In genomic region chr3:141094851-141095545, GRCh38 we compare ENCODE assay signal across 11 cellular contexts. TPM values are rescaled to one million over a fixed set of nuclear protein-coding genes. Genes with fewer than 3 reads are reported as not detected.
DNase-seq lines count a peak whose midpoint lies in the region; ATAC-seq, FAIRE-seq and TF ChIP-seq lines count a peak whose summit lies in the region.
"Had no signal": no experiment of that assay in that cellular context is flagged by ENCODE, and none has a peak within 500 bp of the region (broad histone marks: within the 10 kb centered on the region; RNA-seq: fewer than 3 reads in every experiment).

No MANE protein-coding gene starts in this region.

- DNase-seq in breast epithelium (ENCODE audit: low spot score in 2 of 2), result peak in 1 of 2 donors; percentile 27
- DNase-seq in mammary epithelial cell, result no peak
- no peak for DNase-seq in H1 (ENCODE audit: low read depth in 1 of 2, low spot score in 2 of 2)
- no peak for DNase-seq in NCI-H510A treated with DMSO at 0.1 percent for 48 hours (lab: John Stamatoyannopoulos, UW)
- DNase-seq in stimulated activated CD4-positive, alpha-beta T cell treated with anti-CD3 and anti-CD28 coated beads, Interleukin-4, amount 100 ng/mL, for 24 hours, result no peak
- no peak for DNase-seq in SHP77 (lab: John Stamatoyannopoulos, UW)

- H3K9me3 ChIP-seq in breast epithelium (no peaks in the 10 kb centered on the region), mammary epithelial cell (replicated peaks; ENCODE audit: insufficient read depth, low read length) (no peaks in the 10 kb centered on the region), H1 (ENCODE audit: insufficient read depth in 2 of 2, low read depth in 1 of 2, low read length in 1 of 2) (peaks cover 0 to 3% of the 10 kb centered on the region in 2 experiments; a peak in 2 of 4 replicates), mucosa of rectum (ENCODE audit: control insufficient read depth in 2 of 2, low read length in 2 of 2) (no peaks in the 10 kb centered on the region)
- H3K9me3 ChIP-seq: A549 had no signal

- no peak overlapping the region for H2BK15ac ChIP-seq in H1 (ENCODE audit: low read length)

- H4K91ac ChIP-seq in H1 (replicated peaks; ENCODE audit: insufficient read length, low read length), result no peak overlapping the region

- FAIRE-seq in H1 (lab: Jason Lieb, UNC), result no peak
- FAIRE-seq: A549, GM18507 had no signal

- H3K14ac ChIP-seq in H1 (ENCODE audit: insufficient read length), result no peak overlapping the region

- no peak overlapping the region for H3K9ac ChIP-seq in mammary epithelial cell (ENCODE audit: insufficient read depth, low read length)
- H3K9ac ChIP-seq in H1 (replicated peaks in 1 of 4; ENCODE audit: extremely low read depth in 1 of 4, low read depth in 3 of 4, low read length in 3 of 4), result no peak overlapping the region
- H3K9ac ChIP-seq in mucosa of rectum (ENCODE audit: low read depth in 1 of 2, low read length in 2 of 2), result no peak overlapping the region

- H2AFZ ChIP-seq in mammary epithelial cell (ENCODE audit: low read depth, low read length) (no peak overlapping the region), H1 (ENCODE audit: low read length) (no peak overlapping the region)

- no peak overlapping the region for H2AK5ac ChIP-seq in H1 (ENCODE audit: low read depth, low read length)

- H3K18ac ChIP-seq in H1 (ENCODE audit: extremely low read depth, low read length), result no peak overlapping the region

- no peak for ATAC-seq in HG02588 (IDR thresholded peaks at IDR 0.05; ENCODE audit: unreplicated experiment)
- ATAC-seq: A549 had no signal

- H3K23ac ChIP-seq in H1 (ENCODE audit: insufficient read length), result no peak overlapping the region

- H3K27me3 ChIP-seq in breast epithelium (no peaks in the 10 kb centered on the region), mammary epithelial cell (ENCODE audit: insufficient read depth, low read length) (peaks cover 2% of the 10 kb centered on the region), H1 (replicated peaks in 1 of 4; ENCODE audit: control insufficient read depth in 3 of 4, extremely low read depth in 1 of 4, insufficient read depth in 3 of 4, low read length in 3 of 4) (no peaks in the 10 kb centered on the region), mucosa of rectum (ENCODE audit: control insufficient read depth in 2 of 2, insufficient read depth in 2 of 2, low read length in 2 of 2) (peaks cover 0 to 2% of the 10 kb centered on the region in 2 donors)

- H3K56ac ChIP-seq in H1 (replicated peaks; ENCODE audit: insufficient read length, low read depth, low read length), result no peak overlapping the region

- no peak overlapping the region for H3K27ac ChIP-seq in breast epithelium
- H3K27ac ChIP-seq in mammary epithelial cell (ENCODE audit: insufficient read depth, low read depth, low read length), result no peak overlapping the region
- H3K27ac ChIP-seq in H1 (ENCODE audit: low read depth, low read length), result no peak overlapping the region
- H3K27ac ChIP-seq in mucosa of rectum (ENCODE audit: low read depth in 2 of 2, low read length in 2 of 2), result peak overlapping the region in 1 of 2 donors; percentile 6
- H3K27ac ChIP-seq: A549 had no signal

- dilution Hi-C loops in mammary epithelial cell (cut with HindIII; ENCODE audit: low sequenced_read_pairs), result no loop called here

- H3K4me1 ChIP-seq in breast epithelium (no peaks in the 10 kb centered on the region), mammary epithelial cell (ENCODE audit: insufficient read depth, low read length) (no peaks in the 10 kb centered on the region), H1 (replicated peaks in 1 of 4; ENCODE audit: control insufficient read depth in 3 of 4, insufficient read depth in 4 of 4, low read length in 3 of 4) (peaks cover 4 to 22% (median 9%) of the 10 kb centered on the region in 4 experiments), mucosa of rectum (ENCODE audit: control insufficient read depth in 2 of 2, insufficient read depth in 2 of 2, low read length in 2 of 2) (peaks cover 3 to 6% of the 10 kb centered on the region in 2 donors)
- H3K4me1 ChIP-seq: A549 had no signal

- CTCF ChIA-PET in mammary epithelial cell (lab: Charles Lee; ENCODE audit: low non-redundant PET) (no interaction called here), H1 (lab: Charles Lee; ENCODE audit: partially characterized antibody) (interaction anchor here (1.1 to 5.8 kb wide), 9 partner anchors 9 to 95 kb away, joined by 4 to 35 read pairs (median 6); partner anchors contain the start of gene SPSB4)

- intact Hi-C loops in breast epithelium (cut with DNase I; ENCODE audit: low total_unique reads), result no loop called here
- intact Hi-C loops in mammary epithelial cell (cut with micrococcal nuclease), result no loop called here

- H3K36me3 ChIP-seq in breast epithelium (no peaks in the 10 kb centered on the region), mammary epithelial cell (ENCODE audit: insufficient read depth, low read length) (no peaks in the 10 kb centered on the region), H1 (ENCODE audit: control insufficient read depth in 2 of 4, insufficient read depth in 4 of 4, low read length in 3 of 4) (no peaks in the 10 kb centered on the region), mucosa of rectum (ENCODE audit: control insufficient read depth in 2 of 2, insufficient read depth in 2 of 2, low read length in 2 of 2) (no peaks in the 10 kb centered on the region)

- no peaks in the 10 kb centered on the region for H3K79me1 ChIP-seq in H1 (ENCODE audit: low read depth, low read length)

- H4K20me1 ChIP-seq in mammary epithelial cell (ENCODE audit: insufficient read depth, low read length) (no peaks in the 10 kb centered on the region), H1 (replicated peaks in 1 of 2; ENCODE audit: control insufficient read depth in 1 of 2, insufficient read depth in 2 of 2, low read length in 2 of 2) (peaks cover 0 to 3% of the 10 kb centered on the region in 2 experiments)

- no peak for TF ChIP-seq POLR2A in breast epithelium (IDR thresholded peaks at IDR 0.05)
- no peak for TF ChIP-seq POLR2A in H1 (IDR thresholded peaks at IDR 0.05; ENCODE audit: control extremely low read depth in 1 of 2, low read depth in 2 of 2, low read length in 2 of 2)

- no peak overlapping the region for H3K4me2 ChIP-seq in mammary epithelial cell (ENCODE audit: insufficient read depth, low read depth, low read length)
- H3K4me2 ChIP-seq in H1 (ENCODE audit: insufficient read depth in 1 of 2, low read depth in 2 of 2, low read length in 2 of 2), result no peak overlapping the region; a peak in 1 of 4 replicates
- H3K4me2 ChIP-seq: A549 had no signal

- POLR2A ChIA-PET in H1 (lab: Charles Lee; ENCODE audit: partially characterized antibody), result interaction anchor here (0.9 to 1.4 kb wide), 5 partner anchors 7 to 45 kb away, joined by 3 to 4 read pairs (median 4); no protein-coding TSS in a partner anchor

- H4K5ac ChIP-seq in H1 (ENCODE audit: insufficient read length, low read depth, low read length), result no peak overlapping the region

- H2BK20ac ChIP-seq in H1 (ENCODE audit: low read length), result no peak overlapping the region

- WGBS in mammary epithelial cell (ENCODE audit: low coverage, missing lambda C conversion rate), result 19% methylated on average over 19 of the region's 23 CpGs
- 86% methylated on average over 23 of the region's 23 CpGs; no CpG with 5 or more reads in 1 of the 2 experiments for WGBS in H1 (ENCODE audit: extremely low coverage in 1 of 2, insufficient coverage in 1 of 2, insufficient read length in 1 of 2, insufficient replicate concordance in 2 of 2, low coverage in 1 of 2, low lambda C conversion rate in 2 of 2, missing lambda C conversion rate in 1 of 2), 2 experiments

- H4K8ac ChIP-seq in H1 (ENCODE audit: extremely low read depth, insufficient read depth, low read length), result no peak overlapping the region

- peak overlapping the region; percentile 14 to 58 (median 26) for H3K4me3 ChIP-seq in breast epithelium
- no peak overlapping the region for H3K4me3 ChIP-seq in mammary epithelial cell (replicated peaks in 1 of 3; ENCODE audit: insufficient read depth in 1 of 3, low read depth in 2 of 3, low read length in 3 of 3)
- no peak overlapping the region for H3K4me3 ChIP-seq in H1 (ENCODE audit: extremely low read depth in 1 of 4, insufficient read depth in 2 of 4, low read depth in 3 of 4, low read length in 4 of 4)
- peak overlapping the region; percentile 1 to 49 for H3K4me3 ChIP-seq in mucosa of rectum (ENCODE audit: low read length in 2 of 2)
- H3K4me3 ChIP-seq: A549 had no signal

- no peak for TF ChIP-seq RAD21 in H1 (IDR thresholded peaks at IDR 0.05 in 1 of 2, conservative IDR thresholded peaks at IDR 0.05 in 1 of 2; ENCODE audit: low read depth in 2 of 2, low read length in 2 of 2)

- no peak overlapping the region for H3K4ac ChIP-seq in H1 (replicated peaks; ENCODE audit: insufficient read length, low read depth, low read length)

- no peaks in the 10 kb centered on the region for H3K23me2 ChIP-seq in H1 (ENCODE audit: low read depth, low read length)

- no TSS peak for BruUV-seq in mammary epithelial cell (replicated peaks; lab: Mats Ljungman, UMichigan)

- in situ Hi-C loops in mammary epithelial cell (cut with MboI; ENCODE audit: low sequenced_read_pairs in 2 of 2), result no loop called here

- H2BK120ac ChIP-seq in H1 (replicated peaks; ENCODE audit: low read depth, low read length), result no peak overlapping the region

- no peak for TF ChIP-seq EP300 in H1 (IDR thresholded peaks at IDR 0.05; ENCODE audit: borderline replicate concordance in 1 of 2, low read depth in 2 of 2, low read length in 2 of 2)

- H3K79me2 ChIP-seq in mammary epithelial cell (ENCODE audit: insufficient read depth, low read length) (no peaks in the 10 kb centered on the region), H1 (ENCODE audit: control insufficient read depth in 1 of 2, insufficient read depth in 2 of 2, low read length in 2 of 2) (no peaks in the 10 kb centered on the region)

- TF ChIP-seq CTCF in breast epithelium (IDR thresholded peaks at IDR 0.05), result no peak
- no peak for TF ChIP-seq CTCF in mammary epithelial cell (conservative IDR thresholded peaks at IDR 0.05 in 1 of 2, IDR thresholded peaks at IDR 0.05 in 1 of 2; ENCODE audit: extremely low read depth in 1 of 2, insufficient read depth in 1 of 2, low read depth in 1 of 2, low read length in 2 of 2)
- no peak for TF ChIP-seq CTCF in H1 (IDR thresholded peaks at IDR 0.05; ENCODE audit: control extremely low read depth in 1 of 3, insufficient read depth in 1 of 3, low read depth in 1 of 3, low read length in 3 of 3)

- no peak overlapping the region for H2BK5ac ChIP-seq in H1 (ENCODE audit: low read depth, low read length)

- no peak overlapping the region for H2BK12ac ChIP-seq in H1 (ENCODE audit: low read depth, low read length)

RNA-seq across cellular contexts. Expression of gene SPSB4, which starts 43.9 kb away (rescaled TPM):
- total RNA-seq in breast epithelium, result 1 to 10 TPM in 1 of 3 donors, not detected in 2; 1.3 TPM
- not detected for total RNA-seq in mammary epithelial cell
- polyA plus RNA-seq in mammary epithelial cell, result not detected
- not detected for polyA minus RNA-seq in mammary epithelial cell
- 17.2 and 18.1 TPM in 2 replicates for total RNA-seq in H1 (2021; fragmentation: NEBNext Ultra II Directional; extraction: Animal tissue kit (Norgen Biotek cat#: 25700))
- 15.1 and 17.6 TPM in 2 replicates for polyA plus RNA-seq in H1 (2011; rRNA removed)
- polyA plus RNA-seq in H1 (2011; cell fraction: cytosol; rRNA removed), result 16.5 TPM
- polyA plus RNA-seq in H1 (2011; cell fraction: nucleus; rRNA removed), result 15.4 TPM
- polyA plus RNA-seq in H1 (2012, experiment 1 of 2), result 16.7 to 20.2 TPM (median 19.5 TPM) in 4 replicates
- polyA plus RNA-seq in H1 (2012, experiment 2 of 2), result 30.9 TPM
- polyA plus RNA-seq in H1 (2013, experiment 1 of 2), result 12.7 TPM
- polyA plus RNA-seq in H1 (2013, experiment 2 of 2), result 13.3 TPM
- polyA minus RNA-seq in H1 (2011; rRNA and poly(A)+ RNA removed), result 12.9 and 17.0 TPM in 2 replicates
- 8.6 TPM for polyA minus RNA-seq in H1 (2011; cell fraction: cytosol; rRNA and poly(A)+ RNA removed)
- polyA minus RNA-seq in H1 (2011; cell fraction: nucleus; rRNA and poly(A)+ RNA removed), result 18.7 TPM
- total RNA-seq: fibroblast of villous mesenchyme had no signal

Comparison
In these comparisons a context has a peak if more than half of its experiments do, and no peak if none do; other contexts are left out.
1. H3K4me3 ChIP-seq: peak in breast epithelium (3 of 3) and mucosa of rectum (2 of 2); none in mammary epithelial cell (0 of 3) and H1 (0 of 4).